22 cellular contexts compared by ENCODE assay signal in the genomic region with DNA sequence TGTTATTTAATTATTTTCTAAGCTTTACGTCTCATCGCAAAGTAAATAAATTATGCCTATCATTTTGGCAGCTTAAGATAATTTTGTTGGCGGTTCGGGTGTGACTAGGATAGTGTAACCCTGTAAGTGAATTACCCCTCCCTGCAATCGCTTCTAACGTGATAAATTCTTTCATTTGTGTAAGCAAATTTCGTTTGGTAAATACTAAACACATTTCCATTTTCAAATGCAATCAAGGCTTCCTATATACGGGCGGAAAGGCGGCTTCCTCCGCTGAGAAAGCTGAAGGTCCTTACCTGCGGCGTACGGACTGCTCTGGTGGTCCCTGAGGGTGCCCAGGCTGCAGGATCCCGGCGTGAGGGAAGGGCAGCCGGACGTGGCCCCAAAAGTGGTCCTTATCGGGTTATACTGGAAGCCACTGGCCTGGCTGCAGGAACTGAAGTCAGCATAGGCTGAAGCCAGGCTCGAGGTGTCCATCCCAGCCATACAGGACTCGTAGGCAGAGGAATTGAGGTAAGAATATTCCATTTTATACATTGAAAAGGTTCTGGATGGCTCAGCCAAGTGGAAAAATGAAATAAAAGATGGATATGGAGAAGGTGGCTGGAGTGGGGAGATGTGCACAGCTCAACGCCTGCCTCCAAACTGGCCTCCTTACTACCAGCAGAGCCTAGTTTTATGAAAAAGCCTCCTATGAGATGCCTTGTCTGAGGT. TPM values are rescaled to one million over a fixed set of nuclear protein-coding genes. Genes with fewer than 3 reads are reported as not detected.
DNase-seq lines count a peak whose midpoint lies in the region; ATAC-seq and TF ChIP-seq lines count a peak whose summit lies in the region.
"Had no signal": no experiment of that assay in that cellular context is flagged by ENCODE, and none has a peak within 500 bp of the region (broad histone marks: within the 10 kb centered on the region; RNA-seq: fewer than 3 reads in every experiment).

Gene PHOX2B (minus strand): TSS at position 652 of the 714 bp plus-strand sequence. CDS start 115 bp downstream, at position 537.

- ATAC-seq in activated CD8-positive, alpha-beta T cell treated with anti-CD3 and anti-CD28 coated beads, Interleukin-2, amount 10 ng/mL, durations not matched to agents 7 days and 5 days: no peak
- ATAC-seq in activated CD8-positive, alpha-beta T cell treated with anti-CD3 and anti-CD28 coated beads for 36 hours: no peak
- ATAC-seq: GM12878; HCT116; natural killer cell treated with Interleukin-12 subunit alpha and Interleukin-12 subunit beta and Interleukin-15 and Interleukin-18, amount 100 ng/mL, for 72 hours had no signal

- peak within 1 kb of the TSS; percentile 6 for H3K27ac Mint-ChIP-seq in activated CD8-positive, alpha-beta T cell treated with anti-CD3 and anti-CD28 coated beads, Interleukin-2, amount 10 ng/mL, durations not matched to agents 7 days and 5 days
- no peak within 1 kb of the TSS for H3K27ac Mint-ChIP-seq in activated CD8-positive, alpha-beta T cell treated with anti-CD3 and anti-CD28 coated beads for 36 hours
- H3K27ac Mint-ChIP-seq in glutamatergic neuron (ENCODE audit: unreplicated experiment): peak within 1 kb of the TSS; percentile 95
- H3K27ac Mint-ChIP-seq: activated naive CD8-positive, alpha-beta T cell; natural killer cell treated with Interleukin-12 subunit alpha and Interleukin-12 subunit beta and Interleukin-15 and Interleukin-18, amount 100 ng/mL, for 72 hours had no signal

- peaks cover 83% of the 10 kb centered on the region for H3K27me3 Mint-ChIP-seq in activated CD8-positive, alpha-beta T cell treated with anti-CD3 and anti-CD28 coated beads, Interleukin-2, amount 10 ng/mL, durations not matched to agents 7 days and 5 days (ENCODE audit: low read depth)
- peaks cover 83% of the 10 kb centered on the region for H3K27me3 Mint-ChIP-seq in activated CD8-positive, alpha-beta T cell treated with anti-CD3 and anti-CD28 coated beads for 36 hours
- peaks cover 61% of the 10 kb centered on the region for H3K27me3 Mint-ChIP-seq in glutamatergic neuron (ENCODE audit: unreplicated experiment)

- H3K36me3 Mint-ChIP-seq in activated CD8-positive, alpha-beta T cell treated with anti-CD3 and anti-CD28 coated beads, Interleukin-2, amount 10 ng/mL, durations not matched to agents 7 days and 5 days (ENCODE audit: low read depth): peaks cover 6% of the 10 kb centered on the region
- peaks cover 4% of the 10 kb centered on the region for H3K36me3 Mint-ChIP-seq in activated CD8-positive, alpha-beta T cell treated with anti-CD3 and anti-CD28 coated beads for 36 hours (ENCODE audit: low read depth)
- peaks cover 9% of the 10 kb centered on the region for H3K36me3 Mint-ChIP-seq in glutamatergic neuron (ENCODE audit: unreplicated experiment)
- H3K36me3 Mint-ChIP-seq: activated naive CD8-positive, alpha-beta T cell had no signal

- no peak within 1 kb of the TSS for H3K4me3 Mint-ChIP-seq in activated CD8-positive, alpha-beta T cell treated with anti-CD3 and anti-CD28 coated beads, Interleukin-2, amount 10 ng/mL, durations not matched to agents 7 days and 5 days
- no peak within 1 kb of the TSS for H3K4me3 Mint-ChIP-seq in activated CD8-positive, alpha-beta T cell treated with anti-CD3 and anti-CD28 coated beads for 36 hours
- H3K4me3 Mint-ChIP-seq in glutamatergic neuron (ENCODE audit: unreplicated experiment): peak within 1 kb of the TSS; percentile 91
- H3K4me3 Mint-ChIP-seq: activated naive CD8-positive, alpha-beta T cell; natural killer cell treated with Interleukin-12 subunit alpha and Interleukin-12 subunit beta and Interleukin-15 and Interleukin-18, amount 100 ng/mL, for 72 hours had no signal

- H3K9me3 Mint-ChIP-seq in activated CD8-positive, alpha-beta T cell treated with anti-CD3 and anti-CD28 coated beads, Interleukin-2, amount 10 ng/mL, durations not matched to agents 7 days and 5 days (ENCODE audit: insufficient read depth): peaks cover 3% of the 10 kb centered on the region
- no peaks in the 10 kb centered on the region for H3K9me3 Mint-ChIP-seq in activated CD8-positive, alpha-beta T cell treated with anti-CD3 and anti-CD28 coated beads for 36 hours
- peaks cover 36% of the 10 kb centered on the region for H3K9me3 Mint-ChIP-seq in glutamatergic neuron (ENCODE audit: unreplicated experiment)
- H3K9me3 Mint-ChIP-seq: natural killer cell treated with Interleukin-12 subunit alpha and Interleukin-12 subunit beta and Interleukin-15 and Interleukin-18, amount 100 ng/mL, for 72 hours had no signal

- no peak for TF ChIP-seq POLR2A in erythroblast (IDR thresholded peaks at IDR 0.05; ENCODE audit: low read length)

- POLR2A ChIA-PET in activated CD8-positive, alpha-beta T cell treated with anti-CD3 and anti-CD28 coated beads, Interleukin-2, amount 10 ng/mL, durations not matched to agents 7 days and 5 days (lab: Charles Lee): no interaction called here
- POLR2A ChIA-PET in activated CD8-positive, alpha-beta T cell treated with anti-CD3 and anti-CD28 coated beads for 36 hours (lab: Charles Lee): no interaction called here

- no peaks in the 10 kb centered on the region for H3K4me1 Mint-ChIP-seq in activated CD8-positive, alpha-beta T cell treated with anti-CD3 and anti-CD28 coated beads, Interleukin-2, amount 10 ng/mL, durations not matched to agents 7 days and 5 days (ENCODE audit: low read depth)
- no peaks in the 10 kb centered on the region for H3K4me1 Mint-ChIP-seq in activated CD8-positive, alpha-beta T cell treated with anti-CD3 and anti-CD28 coated beads for 36 hours (ENCODE audit: low read depth)
- peaks cover 23% of the 10 kb centered on the region for H3K4me1 Mint-ChIP-seq in glutamatergic neuron (ENCODE audit: low read depth, unreplicated experiment)

- no peak within 1 kb of the TSS for H3K27ac ChIP-seq in HUES48 (ENCODE audit: low read depth, low read length)
- H3K27ac ChIP-seq: brain microvascular endothelial cell, RWPE1, vagina had no signal

- no peak for DNase-seq in activated CD8-positive, alpha-beta T cell treated with anti-CD3 and anti-CD28 coated beads, Interleukin-2, amount 10 ng/mL, durations not matched to agents 7 days and 5 days
- DNase-seq in activated CD8-positive, alpha-beta T cell treated with anti-CD3 and anti-CD28 coated beads for 36 hours: no peak
- DNase-seq in glutamatergic neuron (peak; percentile 45), retina (peak; percentile 79), NCI-H2029 (lab: John Stamatoyannopoulos, UW) (no peak), erythroblast (lab: John Stamatoyannopoulos, UW) (no peak), NCI-H446 treated with DMSO at 0.1 percent for 48 hours (lab: John Stamatoyannopoulos, UW) (no peak)
- DNase-seq: brain microvascular endothelial cell, DMS 273 treated with DMSO at 0.1 percent for 48 hours, GF-D8, hypothalamus, MG63 had no signal

- peaks cover 53% of the 10 kb centered on the region for H3K4me1 ChIP-seq in HUES48 (ENCODE audit: control insufficient read depth, insufficient read depth, low read length)

- H3K36me3 ChIP-seq in HUES48 (ENCODE audit: control insufficient read depth, insufficient read depth, low read length): no peaks in the 10 kb centered on the region
- H3K36me3 ChIP-seq: brain microvascular endothelial cell, MG63, vagina had no signal

- H3K9me3 ChIP-seq in HUES48 (ENCODE audit: control insufficient read depth, insufficient read depth, low read length): no peaks in the 10 kb centered on the region
- H3K9me3 ChIP-seq: MG63, vagina had no signal

- no peak for TF ChIP-seq CTCF in activated CD8-positive, alpha-beta T cell treated with anti-CD3 and anti-CD28 coated beads for 36 hours (IDR thresholded peaks at IDR 0.05)
- no peak for TF ChIP-seq CTCF in glutamatergic neuron (IDR thresholded peaks at IDR 0.05; ENCODE audit: partially characterized antibody, unreplicated experiment)

- H3K4me3 ChIP-seq in HUES48 (ENCODE audit: low read depth, low read length): 0 out of 2 replicates have a peak within 1 kb of the TSS, but pooled peaks have one; percentile 15
- H3K4me3 ChIP-seq: GM12878, MG63, vagina had no signal

- H3K27me3 ChIP-seq in HUES48 (ENCODE audit: control insufficient read depth, insufficient read depth, low read length): peaks cover 100% of the 10 kb centered on the region

- intact Hi-C loops in activated CD8-positive, alpha-beta T cell treated with anti-CD3 and anti-CD28 coated beads for 36 hours (cut with micrococcal nuclease): loop anchor here (5.0 kb wide), 1 partner anchor 134 kb away; no protein-coding TSS in a partner anchor

- no peak within 1 kb of the TSS for H3K9ac ChIP-seq in HUES48 (ENCODE audit: low read depth, low read length)

- CTCF ChIA-PET in activated CD8-positive, alpha-beta T cell treated with anti-CD3 and anti-CD28 coated beads, Interleukin-2, amount 10 ng/mL, durations not matched to agents 7 days and 5 days (lab: Charles Lee): no interaction called here
- CTCF ChIA-PET in activated CD8-positive, alpha-beta T cell treated with anti-CD3 and anti-CD28 coated beads for 36 hours (lab: Charles Lee): interaction anchor here (1.4 to 1.8 kb wide), 2 partner anchors 73 to 139 kb away, joined by 4 read pairs; no protein-coding TSS in a partner anchor

RNA-seq across cellular contexts. Expression of gene PHOX2B, which starts in this region (rescaled TPM):
- total RNA-seq in activated CD8-positive, alpha-beta T cell treated with anti-CD3 and anti-CD28 coated beads, Interleukin-2, amount 10 ng/mL, durations not matched to agents 7 days and 5 days: not detected
- total RNA-seq in activated CD8-positive, alpha-beta T cell treated with anti-CD3 and anti-CD28 coated beads for 36 hours: not detected
- total RNA-seq in glutamatergic neuron (ENCODE audit: unreplicated experiment): 101 TPM
- total RNA-seq: GM12878; mesenteric fat pad; natural killer cell treated with Interleukin-12 subunit alpha and Interleukin-12 subunit beta and Interleukin-15 and Interleukin-18, amount 100 ng/mL, for 72 hours; NCI-H460; pulmonary artery endothelial cell had no signal

Comparison
In these comparisons a context has a peak if more than half of its experiments do, and no peak if none do; other contexts are left out.
1. RNA of gene PHOX2B (total RNA-seq): 101 TPM in glutamatergic neuron (single experiment); not detected in activated CD8-positive, alpha-beta T cell treated with anti-CD3 and anti-CD28 coated beads, Interleukin-2, amount 10 ng/mL, durations not matched to agents 7 days and 5 days and not detected in activated CD8-positive, alpha-beta T cell treated with anti-CD3 and anti-CD28 coated beads for 36 hours; every median in the first group is over 100 times any median in the second.
2. DNase-seq: peak in glutamatergic neuron (single experiment) and retina (single experiment); none in activated CD8-positive, alpha-beta T cell treated with anti-CD3 and anti-CD28 coated beads, Interleukin-2, amount 10 ng/mL, durations not matched to agents 7 days and 5 days (single experiment), activated CD8-positive, alpha-beta T cell treated with anti-CD3 and anti-CD28 coated beads for 36 hours (single experiment), NCI-H2029 (single experiment), erythroblast (0 of 2) and NCI-H446 treated with DMSO at 0.1 percent for 48 hours (single experiment).